In the genomic region with DNA sequence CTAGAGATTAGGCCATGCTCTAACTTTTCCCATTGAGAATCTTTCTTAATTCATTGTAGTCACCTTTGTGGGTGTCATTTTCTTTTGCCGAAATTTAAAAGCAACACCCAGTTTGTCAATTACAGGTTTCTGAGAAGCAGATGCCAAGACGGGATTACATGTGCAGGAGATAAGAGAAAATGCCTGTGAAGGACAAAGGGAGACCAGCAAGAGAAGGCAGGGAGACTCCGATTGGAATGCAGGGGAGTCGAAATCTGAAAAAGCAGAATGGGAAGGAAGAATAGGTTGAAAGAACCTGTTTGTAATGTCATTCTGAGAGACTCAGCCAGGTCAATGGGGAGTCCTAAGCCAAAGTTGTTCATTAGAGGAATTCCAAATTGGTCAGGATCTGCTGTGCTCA, we compare ENCODE assay signal across 1 cellular context.
TF ChIP-seq lines count a peak whose summit lies in the region.

No MANE protein-coding gene starts in this region.

TF ChIP-seq in SK-N-SH, 30 proteins besides CTCF, POLR2A, EP300 and RAD21 (continued from another document):
- TF ChIP-seq FOSL2 (IDR thresholded peaks at IDR 0.05; ENCODE audit: borderline replicate concordance, low read depth) (no peak), CHD2 (IDR thresholded peaks at IDR 0.05; ENCODE audit: low read length, partially characterized antibody) (no peak), NFIC (IDR thresholded peaks at IDR 0.05; ENCODE audit: borderline replicate concordance) (no peak), GABPA (IDR thresholded peaks at IDR 0.05; ENCODE audit: low read depth) (no peak), RXRA (IDR thresholded peaks at IDR 0.05; ENCODE audit: borderline replicate concordance, low read depth) (no peak), GATA2 (CRISPR knock-in tag; IDR thresholded peaks at IDR 0.05) (no peak), TEAD4 (IDR thresholded peaks at IDR 0.05; ENCODE audit: borderline replicate concordance, insufficient read depth) (no peak)
- TF ChIP-seq, protein P1, sequence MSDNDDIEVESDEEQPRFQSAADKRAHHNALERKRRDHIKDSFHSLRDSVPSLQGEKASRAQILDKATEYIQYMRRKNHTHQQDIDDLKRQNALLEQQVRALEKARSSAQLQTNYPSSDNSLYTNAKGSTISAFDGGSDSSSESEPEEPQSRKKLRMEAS (IDR thresholded peaks at IDR 0.05; ENCODE audit: low read depth), result no peak
- TF ChIP-seq, protein P2, sequence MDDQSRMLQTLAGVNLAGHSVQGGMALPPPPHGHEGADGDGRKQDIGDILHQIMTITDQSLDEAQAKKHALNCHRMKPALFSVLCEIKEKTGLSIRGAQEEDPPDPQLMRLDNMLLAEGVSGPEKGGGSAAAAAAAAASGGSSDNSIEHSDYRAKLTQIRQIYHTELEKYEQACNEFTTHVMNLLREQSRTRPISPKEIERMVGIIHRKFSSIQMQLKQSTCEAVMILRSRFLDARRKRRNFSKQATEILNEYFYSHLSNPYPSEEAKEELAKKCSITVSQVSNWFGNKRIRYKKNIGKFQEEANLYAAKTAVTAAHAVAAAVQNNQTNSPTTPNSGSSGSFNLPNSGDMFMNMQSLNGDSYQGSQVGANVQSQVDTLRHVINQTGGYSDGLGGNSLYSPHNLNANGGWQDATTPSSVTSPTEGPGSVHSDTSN (IDR thresholded peaks at IDR 0.05), result no peak
- TF ChIP-seq, protein P3, sequence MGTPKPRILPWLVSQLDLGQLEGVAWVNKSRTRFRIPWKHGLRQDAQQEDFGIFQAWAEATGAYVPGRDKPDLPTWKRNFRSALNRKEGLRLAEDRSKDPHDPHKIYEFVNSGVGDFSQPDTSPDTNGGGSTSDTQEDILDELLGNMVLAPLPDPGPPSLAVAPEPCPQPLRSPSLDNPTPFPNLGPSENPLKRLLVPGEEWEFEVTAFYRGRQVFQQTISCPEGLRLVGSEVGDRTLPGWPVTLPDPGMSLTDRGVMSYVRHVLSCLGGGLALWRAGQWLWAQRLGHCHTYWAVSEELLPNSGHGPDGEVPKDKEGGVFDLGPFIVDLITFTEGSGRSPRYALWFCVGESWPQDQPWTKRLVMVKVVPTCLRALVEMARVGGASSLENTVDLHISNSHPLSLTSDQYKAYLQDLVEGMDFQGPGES (IDR thresholded peaks at IDR 0.05; ENCODE audit: low read depth, low read length), result no peak
